In the genomic region with DNA sequence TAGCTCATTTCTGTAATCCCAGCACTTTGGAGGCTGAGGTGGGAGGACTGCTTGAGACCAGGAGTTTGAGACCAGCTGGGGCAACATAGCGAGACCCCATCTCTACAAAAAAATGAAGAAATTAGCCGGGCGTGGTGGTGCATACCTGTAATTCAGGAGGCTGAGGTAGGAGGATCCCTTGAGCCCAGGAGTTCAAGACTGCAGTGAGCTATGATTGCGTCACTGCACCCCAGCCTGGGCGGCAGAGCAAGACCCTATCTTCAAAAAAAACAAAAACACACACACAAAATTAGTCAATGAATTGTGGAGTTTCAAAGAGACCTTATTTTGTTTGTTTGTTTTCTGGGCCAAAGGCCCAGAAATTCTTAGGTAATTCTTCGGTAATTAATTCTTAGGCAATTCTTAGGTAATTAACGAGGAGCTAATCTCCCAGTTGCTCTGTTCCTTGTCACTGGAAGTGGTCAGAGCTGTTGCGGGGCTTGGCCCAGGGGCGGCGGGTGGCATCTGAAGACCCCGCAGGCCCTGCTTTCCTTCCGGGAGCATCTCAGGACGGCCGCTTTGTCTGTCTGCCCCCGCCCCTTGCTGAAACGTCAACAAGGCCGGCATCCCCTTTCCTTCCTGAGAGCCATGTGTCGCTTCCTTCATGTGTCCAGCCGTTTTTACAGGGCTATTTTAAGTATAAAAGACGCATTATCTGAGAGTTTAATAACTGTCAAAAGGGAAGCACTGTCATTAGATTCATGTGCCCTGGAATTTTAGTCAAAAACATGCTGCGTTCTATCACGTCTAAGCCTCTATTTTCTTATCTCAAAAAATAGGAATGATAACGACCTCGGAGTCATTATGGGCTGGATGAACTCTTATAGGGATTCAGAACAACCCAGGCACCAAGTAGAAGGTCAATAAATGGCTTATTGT, we compare ENCODE assay signal across 13 cellular contexts.
DNase-seq lines count a peak whose midpoint lies in the region; ATAC-seq, FAIRE-seq and TF ChIP-seq lines count a peak whose summit lies in the region.
"Had no signal": no experiment of that assay in that cellular context is flagged by ENCODE, and none has a peak within 500 bp of the region (broad histone marks: within the 10 kb centered on the region; RNA-seq: fewer than 3 reads in every experiment).

No MANE protein-coding gene starts in this region.

- intact Hi-C loops in endothelial cell of umbilical vein (cut with micrococcal nuclease) (no loop called here), lower lobe of right lung (cut with DNase I) (no loop called here)

- H3K9me3 ChIP-seq in endothelial cell of umbilical vein (replicated peaks; ENCODE audit: control insufficient read depth, insufficient read depth, low read length) = no peaks in the 10 kb centered on the region
- H3K9me3 ChIP-seq in lower lobe of right lung = no peaks in the 10 kb centered on the region
- H3K9me3 ChIP-seq: esophagus squamous epithelium, Peyer's patch had no signal

- H3K27ac ChIP-seq in endothelial cell of umbilical vein (ENCODE audit: insufficient read depth, low read depth, low read length) = peak overlapping the region; percentile 5
- no peak overlapping the region for H3K27ac ChIP-seq in lower lobe of right lung
- peak overlapping the region; percentile 66 for H3K27ac ChIP-seq in urinary bladder (ENCODE audit: low read depth)
- H3K27ac ChIP-seq: Peyer's patch had no signal

- H3K4me1 ChIP-seq in endothelial cell of umbilical vein (ENCODE audit: control insufficient read depth, extremely low read depth, insufficient read depth, low read length) = peaks cover 5% of the 10 kb centered on the region
- peaks cover 6% of the 10 kb centered on the region for H3K4me1 ChIP-seq in lower lobe of right lung
- H3K4me1 ChIP-seq in urinary bladder (ENCODE audit: insufficient read depth) = no peaks in the 10 kb centered on the region
- H3K4me1 ChIP-seq: Peyer's patch had no signal

- peak overlapping the region; percentile 13 for H3K4me2 ChIP-seq in endothelial cell of umbilical vein (ENCODE audit: insufficient read depth, low read length)

- ATAC-seq in lower lobe of right lung (peak in 1 of 2 donors; percentile 27), HG03025 (IDR thresholded peaks at IDR 0.05; ENCODE audit: low FRiP score, unreplicated experiment) (no peak)
- ATAC-seq: activated CD8-positive, alpha-beta T cell treated with anti-CD3 and anti-CD28 coated beads, Interleukin-2, amount 10 ng/mL, durations not matched to agents 7 days and 5 days had no signal

- peaks cover 1% of the 10 kb centered on the region for H3K79me2 ChIP-seq in endothelial cell of umbilical vein (ENCODE audit: control insufficient read depth, insufficient read depth, low read length)

- H3K9me1 ChIP-seq in endothelial cell of umbilical vein (replicated peaks; ENCODE audit: control insufficient read depth, extremely low read depth, insufficient read depth, low read length) = no peaks in the 10 kb centered on the region

- dilution Hi-C loops in endothelial cell of umbilical vein (cut with MboI; ENCODE audit: extremely low pct_ligation_motif_present, low sequenced_read_pairs) = no loop called here

- no peak overlapping the region for H2AFZ ChIP-seq in endothelial cell of umbilical vein (ENCODE audit: low read depth, low read length)

- H3K4me3 ChIP-seq in endothelial cell of umbilical vein (replicated peaks in 1 of 3; ENCODE audit: insufficient read depth in 1 of 3, low read depth in 1 of 3, low read length in 3 of 3) (no peak overlapping the region), lower lobe of right lung (no peak overlapping the region), urinary bladder (ENCODE audit: low read depth, low read length) (no peak overlapping the region)
- H3K4me3 ChIP-seq: esophagus squamous epithelium, Peyer's patch had no signal

- POLR2A ChIA-PET in endothelial cell of umbilical vein (lab: Charles Lee) = no interaction called here

- BruUV-seq in endothelial cell of umbilical vein (replicated peaks; lab: Mats Ljungman, UMichigan) = TSS peak; percentile 73

- H3K27me3 ChIP-seq in endothelial cell of umbilical vein (ENCODE audit: control insufficient read depth in 2 of 2, insufficient read depth in 2 of 2, low read length in 2 of 2) (no peaks in the 10 kb centered on the region), lower lobe of right lung (ENCODE audit: low read depth) (no peaks in the 10 kb centered on the region)
- H3K27me3 ChIP-seq: esophagus squamous epithelium, Peyer's patch had no signal

- DNase-seq in endothelial cell of umbilical vein (ENCODE audit: low read depth, low spot score) (peak; percentile 55), lower lobe of right lung (peak; percentile 46), NCI-H2171 treated with DMSO at 0.1 percent for 48 hours (lab: John Stamatoyannopoulos, UW) (no peak), COR-L47 (lab: John Stamatoyannopoulos, UW) (no peak)
- DNase-seq: activated CD8-positive, alpha-beta T cell treated with anti-CD3 and anti-CD28 coated beads, Interleukin-2, amount 10 ng/mL, durations not matched to agents 7 days and 5 days; CD4-positive, alpha-beta memory T cell; esophagus squamous epithelium; NCI-H1105 had no signal

- CTCF ChIA-PET in endothelial cell of umbilical vein (lab: Charles Lee) = interaction anchor here (1.2 kb wide), 1 partner anchor 9 kb away, joined by 3 read pairs; no protein-coding TSS in a partner anchor

- H3K9ac ChIP-seq in endothelial cell of umbilical vein (replicated peaks; ENCODE audit: extremely low read depth, insufficient read depth, low read length) = no peak overlapping the region

- peak; percentile 75 for FAIRE-seq in endothelial cell of umbilical vein (lab: Jason Lieb, UNC)
- FAIRE-seq: HTR-8/SVneo had no signal

- H3K36me3 ChIP-seq in endothelial cell of umbilical vein (ENCODE audit: control insufficient read depth in 2 of 2, extremely low read depth in 1 of 2, insufficient read depth in 2 of 2, low read length in 2 of 2) (no peaks in the 10 kb centered on the region), lower lobe of right lung (peaks cover 4% of the 10 kb centered on the region), urinary bladder (ENCODE audit: insufficient read depth) (no peaks in the 10 kb centered on the region)
- H3K36me3 ChIP-seq: esophagus squamous epithelium, Peyer's patch had no signal

- TF ChIP-seq CTCF in endothelial cell of umbilical vein (IDR thresholded peaks at IDR 0.05; ENCODE audit: extremely low read depth in 1 of 2, insufficient read depth in 1 of 2, low read depth in 1 of 2, low read length in 2 of 2) (no peak), lower lobe of right lung (IDR thresholded peaks at IDR 0.05) (no peak)

- TF ChIP-seq POLR2A in endothelial cell of umbilical vein (IDR thresholded peaks at IDR 0.05; ENCODE audit: low read depth, low read length) = no peak

- WGBS in urinary bladder = 50% methylated on average over 24 of the region's 24 CpGs

- H4K20me1 ChIP-seq in endothelial cell of umbilical vein (replicated peaks; ENCODE audit: control insufficient read depth, extremely low read depth, insufficient read depth, low read length) = no peaks in the 10 kb centered on the region

TF ChIP-seq in PFSK-1, 5 proteins besides CTCF, POLR2A, EP300 and RAD21 (continues in another document):
- TF ChIP-seq SIN3A (IDR thresholded peaks at IDR 0.05; ENCODE audit: borderline replicate concordance, insufficient read depth, low read length) = no peak

TF ChIP-seq in endothelial cell of umbilical vein, 7 proteins besides CTCF, POLR2A, EP300 and RAD21:
- TF ChIP-seq FOS (IDR thresholded peaks at IDR 0.05; ENCODE audit: borderline replicate concordance, insufficient read depth, low read length) (no peak), POLR2AphosphoS5 (IDR thresholded peaks at IDR 0.05; ENCODE audit: insufficient read depth, low read depth, low read length) (no peak), EZH2 (IDR thresholded peaks at IDR 0.05; ENCODE audit: borderline replicate concordance, low read depth, low read length, severe bottlenecking) (no peak), MYC (IDR thresholded peaks at IDR 0.05; ENCODE audit: low read depth, low read length) (no peak), GATA2 (IDR thresholded peaks at IDR 0.05; ENCODE audit: insufficient read depth, insufficient read length, low read depth, low read length) (no peak), JUN (IDR thresholded peaks at IDR 0.05; ENCODE audit: borderline replicate concordance, insufficient read depth, insufficient read length, low read depth) (no peak)
- TF ChIP-seq, protein P1, sequence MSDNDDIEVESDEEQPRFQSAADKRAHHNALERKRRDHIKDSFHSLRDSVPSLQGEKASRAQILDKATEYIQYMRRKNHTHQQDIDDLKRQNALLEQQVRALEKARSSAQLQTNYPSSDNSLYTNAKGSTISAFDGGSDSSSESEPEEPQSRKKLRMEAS (IDR thresholded peaks at IDR 0.05; ENCODE audit: insufficient read depth, insufficient read length) = no peak

Comparison
In these comparisons a context has a peak if more than half of its experiments do, and no peak if none do; other contexts are left out.
1. DNase-seq: peak in endothelial cell of umbilical vein (single experiment) and lower lobe of right lung (single experiment); none in NCI-H2171 treated with DMSO at 0.1 percent for 48 hours (single experiment) and COR-L47 (single experiment).